Comparison of ENCODE assay signal across 8 cellular contexts in the genomic region with DNA sequence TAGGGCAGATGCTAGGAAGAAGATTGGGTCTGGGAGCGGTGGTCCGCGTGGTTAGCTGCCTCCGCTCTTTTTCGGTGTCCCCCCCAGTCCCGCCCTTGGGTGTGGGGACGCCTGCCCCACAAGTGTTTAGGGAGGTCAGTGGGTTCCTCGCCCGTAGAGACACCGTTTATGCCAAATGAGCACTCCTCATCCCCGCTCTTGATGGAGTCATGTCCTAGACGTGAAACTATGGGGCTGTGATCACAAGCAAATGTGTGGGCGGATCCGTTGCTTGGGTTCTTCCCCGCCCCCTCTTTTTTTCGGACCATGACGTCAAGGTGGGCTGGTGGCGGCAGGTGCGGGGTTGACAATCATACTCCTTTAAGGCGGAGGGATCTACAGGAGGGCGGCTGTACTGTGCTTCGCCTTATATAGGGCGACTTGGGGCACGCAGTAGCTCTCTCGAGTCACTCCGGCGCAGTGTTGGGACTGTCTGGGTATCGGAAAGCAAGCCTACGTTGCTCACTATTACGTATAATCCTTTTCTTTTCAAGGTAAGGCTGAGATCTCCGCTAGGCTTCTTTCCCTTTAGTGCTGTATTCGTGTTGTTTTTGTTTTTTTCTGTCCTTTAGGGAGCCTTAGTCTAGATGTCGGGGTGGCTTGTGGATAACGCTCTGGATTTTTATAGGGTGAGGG. TPM values are rescaled to one million over a fixed set of nuclear protein-coding genes. Genes with fewer than 3 reads are reported as not detected.
DNase-seq lines count a peak whose midpoint lies in the region; ATAC-seq and FAIRE-seq lines count a peak whose summit lies in the region.

TSS of gene HSP90AB1 (plus strand) at position 439 of the 675 bp plus-strand sequence. CDS start 1,529 bp downstream, outside the sequence.

- no peaks in the 10 kb centered on the region for H3K9me3 Mint-ChIP-seq in activated CD8-positive, alpha-beta memory T cell treated with anti-CD3 and anti-CD28 coated beads, Interleukin-2, amount 10 ng/mL, durations not matched to agents 7 days and 5 days (ENCODE audit: low read depth)

- peaks cover 32% of the 10 kb centered on the region for H3K36me3 ChIP-seq in endocrine pancreas (ENCODE audit: control insufficient read depth, insufficient read depth, low read length)

- H3K4me3 Mint-ChIP-seq in activated CD8-positive, alpha-beta memory T cell treated with anti-CD3 and anti-CD28 coated beads, Interleukin-2, amount 10 ng/mL, durations not matched to agents 7 days and 5 days, result peak within 1 kb of the TSS; percentile 99

- peak within 1 kb of the TSS; percentile 98 for H3K9ac ChIP-seq in endocrine pancreas (ENCODE audit: control insufficient read depth, insufficient read depth, low read length)

- no peaks in the 10 kb centered on the region for H3K27me3 ChIP-seq in endocrine pancreas (ENCODE audit: control insufficient read depth, insufficient read depth, low read length)

- peaks cover 47% of the 10 kb centered on the region for H3K36me3 Mint-ChIP-seq in activated CD8-positive, alpha-beta memory T cell treated with anti-CD3 and anti-CD28 coated beads, Interleukin-2, amount 10 ng/mL, durations not matched to agents 7 days and 5 days

- ATAC-seq in GM21381 (IDR thresholded peaks at IDR 0.05; ENCODE audit: unreplicated experiment), result peak; percentile 60
- peak; percentile 82 for ATAC-seq in activated CD8-positive, alpha-beta memory T cell treated with anti-CD3 and anti-CD28 coated beads, Interleukin-2, amount 10 ng/mL, durations not matched to agents 7 days and 5 days

- in situ Hi-C loops in Caki2 (cut with HindIII; ENCODE audit: low pct_unique_long_range_greater_than_20kb, low sequenced_read_pairs), result no loop called here

- DNase-seq in Caki2 (ENCODE audit: low read depth), result peak; percentile 99
- DNase-seq in HTR-8/SVneo (ENCODE audit: insufficient read length, low spot score), result peak; percentile 92
- DNase-seq in NOMO-1 treated with DMSO at 0.1 percent for 48 hours (lab: John Stamatoyannopoulos, UW; ENCODE audit: unreplicated experiment), result peak; percentile 95
- peak; percentile 98 for DNase-seq in activated CD8-positive, alpha-beta memory T cell treated with anti-CD3 and anti-CD28 coated beads, Interleukin-2, amount 10 ng/mL, durations not matched to agents 7 days and 5 days
- DNase-seq in mesenteric fat pad (ENCODE audit: low spot score), result peak; percentile 95
- DNase-seq in stimulated activated CD8-positive, alpha-beta memory T cell treated with anti-CD3 and anti-CD28 coated beads, Interleukin-15, amount 100 ng/mL, for 1 hour (ENCODE audit: low read depth), result peak; percentile 93

- H3K4me1 ChIP-seq in endocrine pancreas (ENCODE audit: control insufficient read depth, insufficient read depth, low read length), result peaks cover 6% of the 10 kb centered on the region

- peaks cover 52% of the 10 kb centered on the region for H3K4me1 Mint-ChIP-seq in activated CD8-positive, alpha-beta memory T cell treated with anti-CD3 and anti-CD28 coated beads, Interleukin-2, amount 10 ng/mL, durations not matched to agents 7 days and 5 days

- no peaks in the 10 kb centered on the region for H3K27me3 Mint-ChIP-seq in activated CD8-positive, alpha-beta memory T cell treated with anti-CD3 and anti-CD28 coated beads, Interleukin-2, amount 10 ng/mL, durations not matched to agents 7 days and 5 days

- CTCF ChIA-PET in activated CD8-positive, alpha-beta memory T cell treated with anti-CD3 and anti-CD28 coated beads, Interleukin-2, amount 10 ng/mL, durations not matched to agents 7 days and 5 days (lab: Charles Lee), result interaction anchor here (1.0 to 5.1 kb wide), 11 partner anchors 10 to 477 kb away, joined by 3 to 60 read pairs (median 6); partner anchors contain the start of genes AARS2, NFKBIE, SLC29A1 and SLC35B2

- peak; percentile 84 for FAIRE-seq in HTR-8/SVneo (lab: Jason Lieb, UNC)

- peak within 1 kb of the TSS; percentile 97 for H3K4me3 ChIP-seq in endocrine pancreas (ENCODE audit: control insufficient read depth, insufficient read depth, low read length)

- H3K27ac Mint-ChIP-seq in activated CD8-positive, alpha-beta memory T cell treated with anti-CD3 and anti-CD28 coated beads, Interleukin-2, amount 10 ng/mL, durations not matched to agents 7 days and 5 days, result peak within 1 kb of the TSS; percentile 99

- H3K9me3 ChIP-seq in endocrine pancreas (ENCODE audit: control insufficient read depth, low read length), result no peaks in the 10 kb centered on the region

RNA-seq across cellular contexts. Expression of gene HSP90AB1, which starts in this region (rescaled TPM):
- total RNA-seq in Caki2 (2014; rRNA removed; shearing (Covaris generic); ENCODE audit: low replicate concordance), result 807 and 852 TPM in 2 replicates
- 1,000 to 10,000 TPM in 1 of 2 experiments, 100 to 1,000 TPM in 1; 734 to 1,112 TPM for total RNA-seq in activated CD8-positive, alpha-beta memory T cell treated with anti-CD3 and anti-CD28 coated beads, Interleukin-2, amount 10 ng/mL, durations not matched to agents 7 days and 5 days
- 630 TPM for total RNA-seq in mesenteric fat pad

Comparison
In these comparisons a context has a peak if more than half of its experiments do, and no peak if none do; other contexts are left out.
1. Peak in every context shown above with its lines: DNase-seq, ATAC-seq and H3K4me3 ChIP-seq.